In the genomic region with DNA sequence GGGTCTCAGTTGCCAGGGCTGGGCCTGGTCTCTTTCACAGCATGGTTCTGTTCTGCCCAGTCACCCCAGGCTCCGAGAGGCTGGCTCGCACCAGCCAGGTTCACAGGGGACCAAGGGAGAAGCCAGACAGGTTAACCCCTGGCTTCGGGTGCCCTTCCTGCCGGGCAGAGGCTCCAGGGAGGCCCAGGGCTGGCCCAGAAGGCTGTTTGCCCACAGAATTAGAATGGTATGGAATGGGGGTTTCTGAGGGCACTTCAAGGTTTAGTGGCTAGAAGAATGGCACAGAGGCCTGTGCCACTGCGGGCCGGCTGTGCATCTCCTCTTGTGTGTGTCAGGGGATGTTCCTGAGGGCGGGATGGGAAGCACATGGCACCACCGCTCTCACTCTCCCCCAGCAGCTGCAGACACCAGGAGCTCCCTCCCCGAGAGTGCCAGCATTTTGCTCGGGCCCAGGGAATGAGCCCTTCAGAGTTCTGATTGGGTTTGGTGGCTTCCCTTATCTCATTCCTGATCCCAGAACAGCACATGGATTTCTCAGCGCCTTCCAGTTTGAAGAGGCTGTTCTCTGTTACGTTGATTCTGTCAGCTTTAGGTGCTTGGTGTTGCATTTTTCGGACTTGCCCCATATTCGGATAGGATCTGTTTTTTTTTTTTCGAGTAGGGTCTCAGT, we compare ENCODE assay signal across 15 cellular contexts.
"Had no signal": no experiment of that assay in that cellular context is flagged by ENCODE, and none has a peak within 500 bp of the region (broad histone marks: within the 10 kb centered on the region; RNA-seq: fewer than 3 reads in every experiment).

No MANE protein-coding gene starts in this region.

- H3K27me3 ChIP-seq: colonic mucosa, neutrophil, suprapubic skin, upper lobe of right lung had no signal

- ATAC-seq: left ventricle myocardium superior, natural killer cell, upper lobe of right lung had no signal

- H3K27ac ChIP-seq: colonic mucosa, neutrophil, suprapubic skin, upper lobe of right lung had no signal

- H3K4me3 ChIP-seq: colonic mucosa, mucosa of descending colon, suprapubic skin, upper lobe of right lung had no signal

- H3K36me3 ChIP-seq: colonic mucosa had no signal

- H3K9me3 ChIP-seq: colonic mucosa, mucosa of descending colon, neutrophil, suprapubic skin, upper lobe of right lung had no signal

- FAIRE-seq: endothelial cell of umbilical vein had no signal

- DNase-seq: activated CD4-positive, alpha-beta T cell treated with anti-CD3 and anti-CD28 coated beads, Interleukin-2, amount 50 U/mL, for 4 hours; activated CD4-positive, CD25-positive, alpha-beta regulatory T cell; activated naive CD4-positive, alpha-beta T cell; colonic mucosa; foreskin fibroblast; hippocampal formation; left ventricle myocardium superior; natural killer cell; stimulated activated CD4-positive, alpha-beta T cell treated with anti-CD3 and anti-CD28 coated beads, Interleukin-4, amount 100 ng/mL, for 1 hour; stimulated activated naive CD4-positive, alpha-beta T cell treated with Interleukin-2 at 50 U/mL for 16 hours; upper lobe of right lung had no signal

- H3K4me1 ChIP-seq: colonic mucosa, upper lobe of right lung had no signal
